8 cellular contexts compared by ENCODE assay signal in the genomic region with DNA sequence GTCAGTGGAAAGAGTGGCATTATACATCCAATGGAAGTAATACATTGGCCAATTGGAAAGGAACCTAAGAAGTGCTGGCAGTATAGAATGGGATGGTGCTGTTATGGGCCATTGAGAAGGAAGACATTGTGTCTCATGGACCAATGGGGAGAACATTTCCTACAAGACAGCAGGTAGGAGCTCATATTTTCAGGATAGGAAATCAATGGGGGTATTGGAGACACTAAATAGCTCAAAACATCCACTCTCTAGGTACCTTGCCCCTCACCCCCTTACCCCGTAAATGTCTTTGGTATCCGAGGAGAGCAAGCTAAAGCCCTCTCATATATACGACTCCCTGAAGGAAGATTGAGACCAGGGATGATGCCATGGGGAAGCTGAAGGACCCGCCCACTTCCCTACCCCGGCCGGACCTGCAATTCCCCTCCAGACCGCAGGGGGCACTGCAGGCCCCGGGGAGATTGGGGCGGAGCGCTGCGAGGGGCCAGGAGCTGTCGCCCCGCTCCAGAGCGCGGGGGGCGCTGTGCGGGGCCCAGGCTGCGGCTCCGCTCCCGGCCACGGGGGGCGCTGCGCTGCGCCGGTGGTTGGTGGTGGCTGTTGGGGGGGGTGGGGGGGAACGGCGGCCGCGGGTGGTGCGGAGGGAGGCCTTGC. TPM values are rescaled to one million over a fixed set of nuclear protein-coding genes. Genes with fewer than 3 reads are reported as not detected.
DNase-seq lines count a peak whose midpoint lies in the region; FAIRE-seq and TF ChIP-seq lines count a peak whose summit lies in the region.

A gene with protein sequence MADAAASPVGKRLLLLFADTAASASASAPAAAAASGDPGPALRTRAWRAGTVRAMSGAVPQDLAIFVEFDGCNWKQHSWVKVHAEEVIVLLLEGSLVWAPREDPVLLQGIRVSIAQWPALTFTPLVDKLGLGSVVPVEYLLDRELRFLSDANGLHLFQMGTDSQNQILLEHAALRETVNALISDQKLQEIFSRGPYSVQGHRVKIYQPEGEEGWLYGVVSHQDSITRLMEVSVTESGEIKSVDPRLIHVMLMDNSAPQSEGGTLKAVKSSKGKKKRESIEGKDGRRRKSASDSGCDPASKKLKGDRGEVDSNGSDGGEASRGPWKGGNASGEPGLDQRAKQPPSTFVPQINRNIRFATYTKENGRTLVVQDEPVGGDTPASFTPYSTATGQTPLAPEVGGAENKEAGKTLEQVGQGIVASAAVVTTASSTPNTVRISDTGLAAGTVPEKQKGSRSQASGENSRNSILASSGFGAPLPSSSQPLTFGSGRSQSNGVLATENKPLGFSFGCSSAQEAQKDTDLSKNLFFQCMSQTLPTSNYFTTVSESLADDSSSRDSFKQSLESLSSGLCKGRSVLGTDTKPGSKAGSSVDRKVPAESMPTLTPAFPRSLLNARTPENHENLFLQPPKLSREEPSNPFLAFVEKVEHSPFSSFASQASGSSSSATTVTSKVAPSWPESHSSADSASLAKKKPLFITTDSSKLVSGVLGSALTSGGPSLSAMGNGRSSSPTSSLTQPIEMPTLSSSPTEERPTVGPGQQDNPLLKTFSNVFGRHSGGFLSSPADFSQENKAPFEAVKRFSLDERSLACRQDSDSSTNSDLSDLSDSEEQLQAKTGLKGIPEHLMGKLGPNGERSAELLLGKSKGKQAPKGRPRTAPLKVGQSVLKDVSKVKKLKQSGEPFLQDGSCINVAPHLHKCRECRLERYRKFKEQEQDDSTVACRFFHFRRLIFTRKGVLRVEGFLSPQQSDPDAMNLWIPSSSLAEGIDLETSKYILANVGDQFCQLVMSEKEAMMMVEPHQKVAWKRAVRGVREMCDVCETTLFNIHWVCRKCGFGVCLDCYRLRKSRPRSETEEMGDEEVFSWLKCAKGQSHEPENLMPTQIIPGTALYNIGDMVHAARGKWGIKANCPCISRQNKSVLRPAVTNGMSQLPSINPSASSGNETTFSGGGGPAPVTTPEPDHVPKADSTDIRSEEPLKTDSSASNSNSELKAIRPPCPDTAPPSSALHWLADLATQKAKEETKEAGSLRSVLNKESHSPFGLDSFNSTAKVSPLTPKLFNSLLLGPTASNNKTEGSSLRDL (N-terminal part only) (plus strand): TSS at position 615 of the 651 bp plus-strand sequence. CDS start 111 bp downstream, outside the sequence.

- peak within 1 kb of the TSS; percentile 93 for H3K27ac ChIP-seq in neutrophil

- no peaks in the 10 kb centered on the region for H3K27me3 ChIP-seq in neutrophil

- no peak for TF ChIP-seq POLR2A in H54 (IDR thresholded peaks at IDR 0.05; ENCODE audit: low read depth, low read length)

- FAIRE-seq in H54 (lab: Jason Lieb, UNC) = no peak
- FAIRE-seq in frontal cortex (lab: Jason Lieb, UNC) = no peak

- TF ChIP-seq CTCF in neutrophil (IDR thresholded peaks at IDR 0.05) = peak; percentile 100
- no peak for TF ChIP-seq CTCF in subcutaneous adipose tissue (IDR thresholded peaks at IDR 0.05; ENCODE audit: low read depth)

- H3K4me1 ChIP-seq in neutrophil (ENCODE audit: control insufficient read depth in 1 of 2, insufficient read depth in 1 of 2, low read depth in 1 of 2, low read length in 1 of 2) = peaks cover 49 to 54% of the 10 kb centered on the region in 2 experiments

- in situ Hi-C loops in SK-MEL-5 (cut with HindIII; ENCODE audit: low pct_unique_long_range_greater_than_20kb, low sequenced_read_pairs) = no loop called here

- H3K4me3 ChIP-seq in neutrophil (ENCODE audit: low read depth in 1 of 2, low read length in 1 of 2) = peak within 1 kb of the TSS; percentile 91 to 99

- H3K9me3 ChIP-seq in neutrophil = no peaks in the 10 kb centered on the region

- DNase-seq in ELR (ENCODE audit: low read depth) (peak; percentile 85), H54 (ENCODE audit: insufficient read length, low spot score) (peak; percentile 73), M059J (ENCODE audit: low read depth) (peak; percentile 76), SK-MEL-5 (ENCODE audit: low read depth, low spot score) (peak; percentile 85), frontal cortex (ENCODE audit: low spot score in 2 of 2) (peak; percentile 86 to 92)
- DNase-seq in activated naive CD4-positive, alpha-beta T cell (lab: John Stamatoyannopoulos, UW) = peak; percentile 86 to 94 (median 90)

- peaks cover 40% of the 10 kb centered on the region for H3K36me3 ChIP-seq in neutrophil

RNA-seq across cellular contexts. Expression of the gene that starts here (rescaled TPM):
- 29.8 and 41.5 TPM in 2 replicates for total RNA-seq in M059J (2014; rRNA removed; shearing (Covaris generic))
- total RNA-seq in SK-MEL-5 (2014; rRNA removed; shearing (Covaris generic)) = 42.9 and 44.3 TPM in 2 replicates
- polyA plus RNA-seq in SK-MEL-5 (2015; cell fraction: cytosol; rRNA removed) = 34.3 and 44.0 TPM in 2 replicates
- polyA plus RNA-seq in SK-MEL-5 (2015; cell fraction: nucleus; rRNA removed) = 42.1 and 50.2 TPM in 2 replicates
- total RNA-seq in frontal cortex (81.9 TPM), subcutaneous adipose tissue (10 to 100 TPM; 58.8 to 67.4 (median 62.8) TPM)

Comparison
In these comparisons a context has a peak if more than half of its experiments do, and no peak if none do; other contexts are left out.
1. Peak in every context shown above with its lines: DNase-seq, H3K4me3 ChIP-seq and H3K27ac ChIP-seq.